ENCODE assay signal across 21 cellular contexts in genomic region chr3:124412642-124413041, GRCh38.
"Had no signal": no experiment of that assay in that cellular context is flagged by ENCODE, and none has a peak within 500 bp of the region (broad histone marks: within the 10 kb centered on the region; RNA-seq: fewer than 3 reads in every experiment).

No MANE protein-coding gene starts in this region.

- H3K36me3 ChIP-seq: ovary, sigmoid colon, uterus had no signal

- H3K27ac ChIP-seq: ovary, right atrium auricular region, sigmoid colon, spleen, suprapubic skin, tibial artery, uterus had no signal

- H3K4me3 ChIP-seq: lung, mucosa of descending colon, ovary, right atrium auricular region, sigmoid colon, spleen, suprapubic skin, thoracic aorta, tibial artery, uterus had no signal

- ATAC-seq: mucosa of descending colon; naive thymus-derived CD4-positive, alpha-beta T cell; natural killer cell treated with Interleukin-12 subunit alpha and Interleukin-12 subunit beta and Interleukin-15 and Interleukin-18, amount 100 ng/mL, for 72 hours; stimulated activated effector memory CD8-positive, alpha-beta T cell treated with anti-CD3 and anti-CD28 coated beads, Interleukin-12 subunit alpha, Interleukin-12 subunit beta, amount 100 ng/mL, for 72 hours had no signal

- H3K27me3 ChIP-seq: ovary, right atrium auricular region, sigmoid colon, spleen, suprapubic skin, tibial artery, uterus had no signal

- H3K4me1 ChIP-seq: right atrium auricular region, suprapubic skin, uterus had no signal

- H3K9me3 ChIP-seq: mucosa of descending colon, ovary, right atrium auricular region, sigmoid colon, spleen, suprapubic skin, thoracic aorta, tibial artery, uterus had no signal

- DNase-seq: hypothalamus; immature natural killer cell; mesendoderm; midbrain; mucosa of descending colon; naive thymus-derived CD4-positive, alpha-beta T cell; ovary; sigmoid colon; small intestine; spleen; stimulated activated CD4-positive, alpha-beta T cell treated with anti-CD3 and anti-CD28 coated beads, Interleukin-4, amount 100 ng/mL, for 24 hours; stimulated activated naive CD4-positive, alpha-beta T cell; tibial artery; trophoblast cell; uterus had no signal
